In genomic region chrX:111649641-111650040, GRCh38 we compare ENCODE assay signal across 25 cellular contexts. TPM values are rescaled to one million over a fixed set of nuclear protein-coding genes. Genes with fewer than 3 reads are reported as not detected.
DNase-seq lines count a peak whose midpoint lies in the region; ATAC-seq, FAIRE-seq and TF ChIP-seq lines count a peak whose summit lies in the region.
"Had no signal": no experiment of that assay in that cellular context is flagged by ENCODE, and none has a peak within 500 bp of the region (broad histone marks: within the 10 kb centered on the region; RNA-seq: fewer than 3 reads in every experiment).

No MANE protein-coding gene starts in this region.

- H3K4me3 ChIP-seq in breast epithelium (no peak overlapping the region), bronchial epithelial cell (ENCODE audit: low read depth, low read length) (no peak overlapping the region), foreskin fibroblast (ENCODE audit: low read depth in 1 of 2, low read length in 2 of 2) (no peak overlapping the region), body of pancreas (no peak overlapping the region), trophoblast cell (ENCODE audit: low read depth, low read length) (no peak overlapping the region)
- H3K4me3 ChIP-seq: BLaER1, HAP-1 had no signal

- peak; percentile 7 for FAIRE-seq in bronchial epithelial cell (lab: Jason Lieb, UNC)
- FAIRE-seq: A204.1, G401.6, GM12892, GM19239, H54 had no signal

- peaks cover 0 to 25% of the 10 kb centered on the region in 2 donors for H3K27me3 ChIP-seq in breast epithelium
- no peaks in the 10 kb centered on the region for H3K27me3 ChIP-seq in bronchial epithelial cell (ENCODE audit: control insufficient read depth, insufficient read depth, low read length)
- no peaks in the 10 kb centered on the region for H3K27me3 ChIP-seq in body of pancreas
- no peaks in the 10 kb centered on the region for H3K27me3 ChIP-seq in trophoblast cell (ENCODE audit: insufficient read depth, low read length)

- H3K4me1 ChIP-seq in breast epithelium (no peaks in the 10 kb centered on the region), body of pancreas (no peaks in the 10 kb centered on the region), trophoblast cell (ENCODE audit: control insufficient read depth in 1 of 2, insufficient read depth in 2 of 2, low read length in 2 of 2) (no peaks in the 10 kb centered on the region)
- H3K4me1 ChIP-seq: BLaER1, Caco-2, HAP-1 had no signal

- no peak overlapping the region for H3K23ac ChIP-seq in trophoblast cell (ENCODE audit: low read length)

- intact Hi-C loops in MCF 10A (cut with micrococcal nuclease) (no loop called here), breast epithelium (cut with DNase I; ENCODE audit: low total_unique reads) (no loop called here), body of pancreas (cut with DNase I) (no loop called here)

- no peaks in the 10 kb centered on the region for H3K36me3 Mint-ChIP-seq in MCF 10A (ENCODE audit: insufficient read depth, unreplicated experiment)
- H3K36me3 Mint-ChIP-seq: CD4-positive, CD25-positive, alpha-beta regulatory T cell; CD8-positive, alpha-beta T cell had no signal

- BruUV-seq in MCF 10A (replicated peaks; lab: Mats Ljungman, UMichigan), result no TSS peak

- no peak overlapping the region for H3K4me2 ChIP-seq in trophoblast cell (ENCODE audit: low read length)
- H3K4me2 ChIP-seq: BLaER1 had no signal

- no peak overlapping the region for H3K14ac ChIP-seq in trophoblast cell (ENCODE audit: low read length)

- TF ChIP-seq CTCF in MCF 10A (IDR thresholded peaks at IDR 0.05; ENCODE audit: unreplicated experiment) (no peak), breast epithelium (IDR thresholded peaks at IDR 0.05) (no peak), bronchial epithelial cell (IDR thresholded peaks at IDR 0.05; ENCODE audit: insufficient read depth, low read length, severe bottlenecking) (no peak), omental fat pad (IDR thresholded peaks at IDR 0.05) (no peak), foreskin fibroblast (IDR thresholded peaks at IDR 0.05; ENCODE audit: low read depth, low read length) (no peak), body of pancreas (IDR thresholded peaks at IDR 0.05) (no peak)

- peaks cover 39% of the 10 kb centered on the region for H3K27me3 Mint-ChIP-seq in MCF 10A (ENCODE audit: insufficient read depth, unreplicated experiment)
- H3K27me3 Mint-ChIP-seq: B cell; CD4-positive, CD25-positive, alpha-beta regulatory T cell had no signal

- H3K9ac ChIP-seq in trophoblast cell (ENCODE audit: low read length), result no peak overlapping the region
- H3K9ac ChIP-seq: BLaER1 had no signal

- no peaks in the 10 kb centered on the region for H3K4me1 Mint-ChIP-seq in MCF 10A (ENCODE audit: insufficient read depth, unreplicated experiment)
- H3K4me1 Mint-ChIP-seq: B cell; CD4-positive, CD25-positive, alpha-beta regulatory T cell had no signal

- no peak overlapping the region for H3K4me3 Mint-ChIP-seq in MCF 10A (ENCODE audit: unreplicated experiment)
- H3K4me3 Mint-ChIP-seq: B cell; CD4-positive, CD25-positive, alpha-beta regulatory T cell; CD8-positive, alpha-beta T cell; HFFc6 had no signal

- no peak overlapping the region for H2BK120ac ChIP-seq in trophoblast cell (ENCODE audit: insufficient read depth, low read length, poor library complexity)

- H3K18ac ChIP-seq in trophoblast cell (ENCODE audit: low read length), result no peak overlapping the region

- ATAC-seq in esophagus mucosa, result peak; percentile 17
- ATAC-seq in omental fat pad (ENCODE audit: low FRiP score), result peak; percentile 19
- ATAC-seq in body of pancreas, result no peak
- ATAC-seq: CD8-positive, alpha-beta T cell had no signal

- H3K27ac ChIP-seq in breast epithelium, result no peak overlapping the region
- H3K27ac ChIP-seq in body of pancreas, result no peak overlapping the region
- H3K27ac ChIP-seq in trophoblast cell (ENCODE audit: low read depth, low read length), result no peak overlapping the region
- H3K27ac ChIP-seq: 22Rv1, BLaER1, C4-2B had no signal

- WGBS in body of pancreas, 2 donors, result 75% methylated on average over 1 of the region's 1 CpG; no CpG with 5 or more reads in 1 of the 2 donors
- no CpG with 5 or more reads among the region's 1 CpG for WGBS in trophoblast cell (ENCODE audit: extremely low coverage, insufficient coverage, insufficient read length)

- no peak overlapping the region for H2AK5ac ChIP-seq in trophoblast cell (ENCODE audit: low read length)

- H4K91ac ChIP-seq in trophoblast cell (ENCODE audit: low read depth, low read length), result no peak overlapping the region

- no peak for TF ChIP-seq POLR2A in breast epithelium (IDR thresholded peaks at IDR 0.05)
- no peak for TF ChIP-seq POLR2A in body of pancreas (IDR thresholded peaks at IDR 0.05)

- POLR2A ChIA-PET in MCF 10A (lab: Yijun Ruan, JAX), result no interaction called here

- no peaks in the 10 kb centered on the region for H3K79me1 ChIP-seq in trophoblast cell (ENCODE audit: low read length)

- H3K4ac ChIP-seq in trophoblast cell (ENCODE audit: low read depth, low read length), result no peak overlapping the region

- CTCF ChIA-PET in MCF 10A (lab: Yijun Ruan, JAX), result no interaction called here

- H2BK12ac ChIP-seq in trophoblast cell (ENCODE audit: low read length), result no peak overlapping the region

- H3K27ac Mint-ChIP-seq in MCF 10A (ENCODE audit: low read depth, unreplicated experiment), result no peak overlapping the region
- H3K27ac Mint-ChIP-seq: B cell; CD4-positive, CD25-positive, alpha-beta regulatory T cell; CD8-positive, alpha-beta T cell; HFFc6 had no signal

- peaks cover 0 to 11% of the 10 kb centered on the region in 2 donors for H3K9me3 ChIP-seq in breast epithelium
- H3K9me3 ChIP-seq in body of pancreas, result no peaks in the 10 kb centered on the region
- H3K9me3 ChIP-seq in trophoblast cell (ENCODE audit: insufficient read depth, low read depth, low read length), result no peaks in the 10 kb centered on the region
- H3K9me3 ChIP-seq: Caco-2, HAP-1 had no signal

- H2BK5ac ChIP-seq in trophoblast cell (ENCODE audit: low read depth, low read length, poor library complexity), result no peak overlapping the region

- H3K36me3 ChIP-seq in breast epithelium (no peaks in the 10 kb centered on the region), bronchial epithelial cell (ENCODE audit: control insufficient read depth, insufficient read depth, low read length) (no peaks in the 10 kb centered on the region), body of pancreas (replicated peaks in 1 of 2; ENCODE audit: insufficient read depth in 1 of 2, low read depth in 2 of 2) (no peaks in the 10 kb centered on the region), trophoblast cell (ENCODE audit: control insufficient read depth in 1 of 2, insufficient read depth in 2 of 2, low read length in 2 of 2) (no peaks in the 10 kb centered on the region)
- H3K36me3 ChIP-seq: BLaER1, HAP-1 had no signal

- H2AFZ ChIP-seq in trophoblast cell (ENCODE audit: insufficient read depth, low read length, poor library complexity), result no peak overlapping the region

- DNase-seq in MCF 10A (ENCODE audit: unreplicated experiment) (peak; percentile 4), breast epithelium (ENCODE audit: low spot score in 2 of 2) (no peak), bronchial epithelial cell (ENCODE audit: low read depth) (peak; percentile 71), omental fat pad (ENCODE audit: low spot score) (no peak), foreskin fibroblast (no peak), body of pancreas (no peak), trophoblast cell (no peak)
- DNase-seq: Caco-2; CD4-positive, CD25-positive, alpha-beta regulatory T cell; CD8-positive, alpha-beta T cell; DMS153; DND-41; GOT3; HFFc6 had no signal

- no peak overlapping the region for H4K8ac ChIP-seq in trophoblast cell (ENCODE audit: low read depth, low read length)

- H4K12ac ChIP-seq in trophoblast cell (ENCODE audit: low read depth, low read length), result no peak overlapping the region

- no peaks in the 10 kb centered on the region for H3K9me3 Mint-ChIP-seq in MCF 10A (ENCODE audit: unreplicated experiment)
- H3K9me3 Mint-ChIP-seq: HFFc6 had no signal

- H3K79me2 ChIP-seq in trophoblast cell (ENCODE audit: control insufficient read depth, insufficient read depth, low read length, poor library complexity), result no peaks in the 10 kb centered on the region

RNA-seq across cellular contexts. Expression of gene ALG13, which starts 31.3 kb away (rescaled TPM):
- total RNA-seq in MCF 10A (2022) (53.9 and 147 TPM in 2 replicates), breast epithelium (100 to 1,000 TPM in 1 of 3 donors, 10 to 100 TPM in 2; 44.3 to 110 (median 69.5) TPM), bronchial epithelial cell (35.0 and 35.7 TPM in 2 replicates), esophagus mucosa (27.9 TPM), omental fat pad (10 to 100 TPM; 44.1 to 89.5 (median 53.7) TPM), body of pancreas (100 to 1,000 TPM in 1 of 2 donors, 10 to 100 TPM in 1; 49.8 to 108 TPM)
- 46.7 and 48.7 TPM in 2 replicates for polyA plus RNA-seq in trophoblast cell (2013)

Comparison
In these comparisons a context has a peak if more than half of its experiments do, and no peak if none do; other contexts are left out.
1. DNase-seq: peak in MCF 10A (single experiment) and bronchial epithelial cell (single experiment); none in breast epithelium (0 of 2), omental fat pad (single experiment), foreskin fibroblast (0 of 2), body of pancreas (0 of 4) and trophoblast cell (0 of 2).